Comparison of ENCODE assay signal across 1 cellular context in the genomic region with DNA sequence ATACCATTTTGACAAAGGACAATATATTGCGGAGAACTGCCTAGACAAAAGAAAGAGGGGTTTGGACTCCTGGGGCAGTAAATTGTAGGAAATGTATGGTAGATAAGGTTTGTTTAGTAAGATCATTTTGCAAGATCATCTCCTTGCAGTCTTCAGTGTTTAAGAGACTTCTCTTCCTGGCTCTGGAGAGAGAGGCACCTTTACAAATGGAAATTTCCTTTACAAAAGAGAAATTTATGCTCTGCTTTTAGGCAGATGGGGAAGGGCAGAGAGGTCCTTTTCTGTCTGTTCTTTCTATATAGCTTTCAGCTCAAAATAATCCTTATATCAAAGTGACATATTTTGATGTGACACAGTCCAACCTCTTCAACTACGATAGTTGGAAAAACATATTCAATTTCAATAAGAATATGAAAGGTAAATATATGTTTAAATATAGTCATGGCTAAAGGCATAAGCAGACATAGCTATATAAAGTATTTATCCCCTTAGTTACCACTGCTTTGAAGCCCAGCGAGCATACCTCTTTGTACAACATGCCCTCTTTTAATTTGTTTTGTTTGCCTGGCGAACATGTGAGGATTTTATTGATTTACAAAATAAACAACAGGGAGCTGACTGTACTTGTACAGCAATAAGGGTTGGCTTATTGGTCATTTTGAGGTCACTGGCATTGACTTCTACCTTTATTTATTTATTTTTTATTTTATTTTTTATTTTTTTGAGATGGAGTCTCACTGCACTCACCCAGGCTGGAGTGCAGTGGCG.
TF ChIP-seq lines count a peak whose summit lies in the region.

No MANE protein-coding gene starts in this region.

TF ChIP-seq in GM23338, 12 proteins besides CTCF, POLR2A, EP300 and RAD21 (continued from another document):
- TF ChIP-seq CREB1 (CRISPR knock-in tag; IDR thresholded peaks at IDR 0.05; ENCODE audit: low read depth) (no peak), EZH2phosphoT487 (IDR thresholded peaks at IDR 0.05; ENCODE audit: unreplicated experiment) (no peak), STAT1 (IDR thresholded peaks at IDR 0.05; ENCODE audit: unreplicated experiment) (no peak), ZNF331 (CRISPR knock-in tag; IDR thresholded peaks at IDR 0.05; ENCODE audit: low read depth) (no peak)
- TF ChIP-seq, protein P1, sequence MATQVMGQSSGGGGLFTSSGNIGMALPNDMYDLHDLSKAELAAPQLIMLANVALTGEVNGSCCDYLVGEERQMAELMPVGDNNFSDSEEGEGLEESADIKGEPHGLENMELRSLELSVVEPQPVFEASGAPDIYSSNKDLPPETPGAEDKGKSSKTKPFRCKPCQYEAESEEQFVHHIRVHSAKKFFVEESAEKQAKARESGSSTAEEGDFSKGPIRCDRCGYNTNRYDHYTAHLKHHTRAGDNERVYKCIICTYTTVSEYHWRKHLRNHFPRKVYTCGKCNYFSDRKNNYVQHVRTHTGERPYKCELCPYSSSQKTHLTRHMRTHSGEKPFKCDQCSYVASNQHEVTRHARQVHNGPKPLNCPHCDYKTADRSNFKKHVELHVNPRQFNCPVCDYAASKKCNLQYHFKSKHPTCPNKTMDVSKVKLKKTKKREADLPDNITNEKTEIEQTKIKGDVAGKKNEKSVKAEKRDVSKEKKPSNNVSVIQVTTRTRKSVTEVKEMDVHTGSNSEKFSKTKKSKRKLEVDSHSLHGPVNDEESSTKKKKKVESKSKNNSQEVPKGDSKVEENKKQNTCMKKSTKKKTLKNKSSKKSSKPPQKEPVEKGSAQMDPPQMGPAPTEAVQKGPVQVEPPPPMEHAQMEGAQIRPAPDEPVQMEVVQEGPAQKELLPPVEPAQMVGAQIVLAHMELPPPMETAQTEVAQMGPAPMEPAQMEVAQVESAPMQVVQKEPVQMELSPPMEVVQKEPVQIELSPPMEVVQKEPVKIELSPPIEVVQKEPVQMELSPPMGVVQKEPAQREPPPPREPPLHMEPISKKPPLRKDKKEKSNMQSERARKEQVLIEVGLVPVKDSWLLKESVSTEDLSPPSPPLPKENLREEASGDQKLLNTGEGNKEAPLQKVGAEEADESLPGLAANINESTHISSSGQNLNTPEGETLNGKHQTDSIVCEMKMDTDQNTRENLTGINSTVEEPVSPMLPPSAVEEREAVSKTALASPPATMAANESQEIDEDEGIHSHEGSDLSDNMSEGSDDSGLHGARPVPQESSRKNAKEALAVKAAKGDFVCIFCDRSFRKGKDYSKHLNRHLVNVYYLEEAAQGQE (IDR thresholded peaks at IDR 0.05; ENCODE audit: unreplicated experiment): no peak
- TF ChIP-seq, protein P2, sequence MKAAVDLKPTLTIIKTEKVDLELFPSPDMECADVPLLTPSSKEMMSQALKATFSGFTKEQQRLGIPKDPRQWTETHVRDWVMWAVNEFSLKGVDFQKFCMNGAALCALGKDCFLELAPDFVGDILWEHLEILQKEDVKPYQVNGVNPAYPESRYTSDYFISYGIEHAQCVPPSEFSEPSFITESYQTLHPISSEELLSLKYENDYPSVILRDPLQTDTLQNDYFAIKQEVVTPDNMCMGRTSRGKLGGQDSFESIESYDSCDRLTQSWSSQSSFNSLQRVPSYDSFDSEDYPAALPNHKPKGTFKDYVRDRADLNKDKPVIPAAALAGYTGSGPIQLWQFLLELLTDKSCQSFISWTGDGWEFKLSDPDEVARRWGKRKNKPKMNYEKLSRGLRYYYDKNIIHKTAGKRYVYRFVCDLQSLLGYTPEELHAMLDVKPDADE (IDR thresholded peaks at IDR 0.05): no peak
- TF ChIP-seq, protein P3, sequence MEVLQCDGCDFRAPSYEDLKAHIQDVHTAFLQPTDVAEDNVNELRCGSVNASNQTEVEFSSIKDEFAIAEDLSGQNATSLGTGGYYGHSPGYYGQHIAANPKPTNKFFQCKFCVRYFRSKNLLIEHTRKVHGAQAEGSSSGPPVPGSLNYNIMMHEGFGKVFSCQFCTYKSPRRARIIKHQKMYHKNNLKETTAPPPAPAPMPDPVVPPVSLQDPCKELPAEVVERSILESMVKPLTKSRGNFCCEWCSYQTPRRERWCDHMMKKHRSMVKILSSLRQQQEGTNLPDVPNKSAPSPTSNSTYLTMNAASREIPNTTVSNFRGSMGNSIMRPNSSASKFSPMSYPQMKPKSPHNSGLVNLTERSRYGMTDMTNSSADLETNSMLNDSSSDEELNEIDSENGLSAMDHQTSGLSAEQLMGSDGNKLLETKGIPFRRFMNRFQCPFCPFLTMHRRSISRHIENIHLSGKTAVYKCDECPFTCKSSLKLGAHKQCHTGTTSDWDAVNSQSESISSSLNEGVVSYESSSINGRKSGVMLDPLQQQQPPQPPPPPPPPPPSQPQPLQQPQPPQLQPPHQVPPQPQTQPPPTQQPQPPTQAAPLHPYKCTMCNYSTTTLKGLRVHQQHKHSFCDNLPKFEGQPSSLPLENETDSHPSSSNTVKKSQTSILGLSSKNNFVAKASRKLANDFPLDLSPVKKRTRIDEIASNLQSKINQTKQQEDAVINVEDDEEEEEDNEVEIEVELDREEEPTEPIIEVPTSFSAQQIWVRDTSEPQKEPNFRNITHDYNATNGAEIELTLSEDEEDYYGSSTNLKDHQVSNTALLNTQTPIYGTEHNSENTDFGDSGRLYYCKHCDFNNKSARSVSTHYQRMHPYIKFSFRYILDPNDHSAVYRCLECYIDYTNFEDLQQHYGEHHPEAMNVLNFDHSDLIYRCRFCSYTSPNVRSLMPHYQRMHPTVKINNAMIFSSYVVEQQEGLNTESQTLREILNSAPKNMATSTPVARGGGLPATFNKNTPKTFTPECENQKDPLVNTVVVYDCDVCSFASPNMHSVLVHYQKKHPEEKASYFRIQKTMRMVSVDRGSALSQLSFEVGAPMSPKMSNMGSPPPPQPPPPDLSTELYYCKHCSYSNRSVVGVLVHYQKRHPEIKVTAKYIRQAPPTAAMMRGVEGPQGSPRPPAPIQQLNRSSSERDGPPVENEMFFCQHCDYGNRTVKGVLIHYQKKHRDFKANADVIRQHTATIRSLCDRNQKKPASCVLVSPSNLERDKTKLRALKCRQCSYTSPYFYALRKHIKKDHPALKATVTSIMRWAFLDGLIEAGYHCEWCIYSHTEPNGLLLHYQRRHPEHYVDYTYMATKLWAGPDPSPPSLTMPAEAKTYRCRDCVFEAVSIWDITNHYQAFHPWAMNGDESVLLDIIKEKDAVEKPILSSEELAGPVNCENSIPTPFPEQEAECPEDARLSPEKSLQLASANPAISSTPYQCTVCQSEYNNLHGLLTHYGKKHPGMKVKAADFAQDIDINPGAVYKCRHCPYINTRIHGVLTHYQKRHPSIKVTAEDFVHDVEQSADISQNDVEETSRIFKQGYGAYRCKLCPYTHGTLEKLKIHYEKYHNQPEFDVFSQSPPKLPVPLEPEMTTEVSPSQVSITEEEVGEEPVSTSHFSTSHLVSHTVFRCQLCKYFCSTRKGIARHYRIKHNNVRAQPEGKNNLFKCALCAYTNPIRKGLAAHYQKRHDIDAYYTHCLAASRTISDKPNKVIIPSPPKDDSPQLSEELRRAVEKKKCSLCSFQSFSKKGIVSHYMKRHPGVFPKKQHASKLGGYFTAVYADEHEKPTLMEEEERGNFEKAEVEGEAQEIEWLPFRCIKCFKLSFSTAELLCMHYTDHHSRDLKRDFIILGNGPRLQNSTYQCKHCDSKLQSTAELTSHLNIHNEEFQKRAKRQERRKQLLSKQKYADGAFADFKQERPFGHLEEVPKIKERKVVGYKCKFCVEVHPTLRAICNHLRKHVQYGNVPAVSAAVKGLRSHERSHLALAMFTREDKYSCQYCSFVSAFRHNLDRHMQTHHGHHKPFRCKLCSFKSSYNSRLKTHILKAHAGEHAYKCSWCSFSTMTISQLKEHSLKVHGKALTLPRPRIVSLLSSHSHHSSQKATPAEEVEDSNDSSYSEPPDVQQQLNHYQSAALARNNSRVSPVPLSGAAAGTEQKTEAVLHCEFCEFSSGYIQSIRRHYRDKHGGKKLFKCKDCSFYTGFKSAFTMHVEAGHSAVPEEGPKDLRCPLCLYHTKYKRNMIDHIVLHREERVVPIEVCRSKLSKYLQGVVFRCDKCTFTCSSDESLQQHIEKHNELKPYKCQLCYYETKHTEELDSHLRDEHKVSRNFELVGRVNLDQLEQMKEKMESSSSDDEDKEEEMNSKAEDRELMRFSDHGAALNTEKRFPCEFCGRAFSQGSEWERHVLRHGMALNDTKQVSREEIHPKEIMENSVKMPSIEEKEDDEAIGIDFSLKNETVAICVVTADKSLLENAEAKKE (CRISPR knock-in tag; IDR thresholded peaks at IDR 0.05): no peak
